In the genomic region with DNA sequence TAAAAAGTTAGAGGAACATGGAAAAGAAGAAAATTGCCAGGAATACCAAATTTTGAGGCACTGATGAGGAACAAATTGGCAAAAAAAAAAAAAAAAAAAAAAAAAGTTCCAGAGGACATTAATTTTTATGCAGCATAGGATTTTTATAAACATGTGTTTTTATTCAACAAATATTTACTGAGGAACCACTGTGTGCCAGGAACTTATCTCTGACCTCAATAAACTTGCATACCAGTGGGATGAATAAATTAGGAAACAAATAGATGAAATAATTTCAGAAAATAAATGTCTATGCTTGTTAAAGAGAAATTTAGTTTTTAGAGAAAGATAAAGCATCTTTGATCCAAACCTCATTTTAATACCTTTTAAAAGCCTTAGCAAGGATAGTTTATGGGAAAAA, we compare ENCODE assay signal across 22 cellular contexts.
"Had no signal": no experiment of that assay in that cellular context is flagged by ENCODE, and none has a peak within 500 bp of the region (broad histone marks: within the 10 kb centered on the region; RNA-seq: fewer than 3 reads in every experiment).

No MANE protein-coding gene starts in this region.

- H3K36me3 ChIP-seq: colonic mucosa, neutrophil, stomach, thoracic aorta had no signal

- H3K27me3 ChIP-seq: colonic mucosa, foreskin keratinocyte, neutrophil, stomach had no signal

- H3K27ac ChIP-seq: colonic mucosa, foreskin keratinocyte, neutrophil, psoas muscle, skin epidermis, stomach, thoracic aorta had no signal

- H3K9me3 ChIP-seq: colonic mucosa, neutrophil, stomach, thoracic aorta had no signal

- ATAC-seq: esophagus mucosa; foreskin keratinocyte; naive thymus-derived CD4-positive, alpha-beta T cell; psoas muscle; sciatic nerve; stimulated activated naive B cell treated with anti-CD40 and anti-IgM and Interleukin-4, amounts not matched to agents 10 μg/mL and 1 μg/mL and 100 μg/mL, for 72 hours had no signal

- H3K4me1 ChIP-seq: colonic mucosa, foreskin keratinocyte, psoas muscle, stomach had no signal

- H3K4me3 ChIP-seq: colonic mucosa, psoas muscle, skin epidermis, stomach, thoracic aorta had no signal

- DNase-seq: colonic mucosa; dermis blood vessel endothelial cell; effector CD4-positive, alpha-beta T cell; foreskin keratinocyte; kidney; left cardiac atrium; mesendoderm; naive thymus-derived CD4-positive, alpha-beta T cell; nephron progenitor cell; psoas muscle; retina; stimulated activated CD4-positive, alpha-beta T cell treated with anti-CD3 and anti-CD28 coated beads, Interleukin-2, amount 100 ng/mL, for 24 hours; stimulated activated CD4-positive, alpha-beta T cell treated with anti-CD3 and anti-CD28 coated beads, Interleukin-4, amount 100 ng/mL, for 4 hours; stimulated activated naive B cell treated with anti-CD40 and anti-IgM and Interleukin-4, amounts not matched to agents 10 μg/mL and 1 μg/mL and 100 μg/mL, for 72 hours; stomach; substantia nigra; trophoblast cell had no signal
